24 cellular contexts compared by ENCODE assay signal in genomic region chr5:16521561-16522090, GRCh38. TPM values are rescaled to one million over a fixed set of nuclear protein-coding genes. Genes with fewer than 3 reads are reported as not detected.
DNase-seq lines count a peak whose midpoint lies in the region; ATAC-seq and TF ChIP-seq lines count a peak whose summit lies in the region.
"Had no signal": no experiment of that assay in that cellular context is flagged by ENCODE, and none has a peak within 500 bp of the region (broad histone marks: within the 10 kb centered on the region; RNA-seq: fewer than 3 reads in every experiment).

No MANE protein-coding gene starts in this region.

- WGBS in heart left ventricle, 4 donors = 67 to 71% (median 67%) methylated on average over 6 of the region's 6 CpGs
- WGBS in body of pancreas, 2 donors = 6 to 15% methylated on average over 6 of the region's 6 CpGs
- 48 to 52% methylated on average over 2 to 6 of the region's 6 CpGs for WGBS in transverse colon (ENCODE audit: low coverage in 1 of 2), 2 donors

- no peak for TF ChIP-seq CTCF in heart left ventricle (IDR thresholded peaks at IDR 0.05)
- TF ChIP-seq CTCF in body of pancreas (IDR thresholded peaks at IDR 0.05) = peak in 2 of 7 experiments; percentile 1 to 13
- no peak for TF ChIP-seq CTCF in left lung (IDR thresholded peaks at IDR 0.05)
- no peak for TF ChIP-seq CTCF in transverse colon (IDR thresholded peaks at IDR 0.05)

- TF ChIP-seq POLR2A in heart left ventricle (IDR thresholded peaks at IDR 0.05) (no peak), body of pancreas (IDR thresholded peaks at IDR 0.05) (peak; percentile 44 to 83 (median 81)), transverse colon (IDR thresholded peaks at IDR 0.05) (peak; percentile 24)

- TF ChIP-seq EP300 in transverse colon (IDR thresholded peaks at IDR 0.05; ENCODE audit: low read depth) = peak; percentile 58

- no peaks in the 10 kb centered on the region for H3K36me3 ChIP-seq in heart left ventricle
- no peaks in the 10 kb centered on the region for H3K36me3 ChIP-seq in body of pancreas (replicated peaks in 1 of 2; ENCODE audit: insufficient read depth in 1 of 2, low read depth in 2 of 2)
- H3K36me3 ChIP-seq in left lung = no peaks in the 10 kb centered on the region
- no peaks in the 10 kb centered on the region for H3K36me3 ChIP-seq in transverse colon
- H3K36me3 ChIP-seq: breast epithelium, gastroesophageal sphincter, HAP-1 had no signal

- peaks cover 0 to 35% (median 7%) of the 10 kb centered on the region in 12 donors for H3K4me1 ChIP-seq in heart left ventricle
- peaks cover 34% of the 10 kb centered on the region for H3K4me1 ChIP-seq in body of pancreas
- H3K4me1 ChIP-seq in left lung = no peaks in the 10 kb centered on the region
- peaks cover 8 to 33% (median 20%) of the 10 kb centered on the region in 4 donors for H3K4me1 ChIP-seq in transverse colon
- H3K4me1 ChIP-seq: breast epithelium, HAP-1 had no signal

- ATAC-seq in heart left ventricle (peak; percentile 36 to 69 (median 64)), body of pancreas (peak; percentile 91), left lung (peak; percentile 64), GM21723 (IDR thresholded peaks at IDR 0.05; ENCODE audit: unreplicated experiment) (no peak), GM19452 (IDR thresholded peaks at IDR 0.05; ENCODE audit: unreplicated experiment) (no peak)
- ATAC-seq: activated CD4-positive, CD25-positive, alpha-beta regulatory T cell treated with anti-CD3 and anti-CD28 coated beads, Interleukin-2, amount 50 U/mL, for 24 hours; gastroesophageal sphincter; natural killer cell; PC-3 had no signal

- H3K4me3 ChIP-seq in heart left ventricle = no peak overlapping the region
- H3K4me3 ChIP-seq in body of pancreas = no peak overlapping the region
- H3K4me3 ChIP-seq in left lung = no peak overlapping the region
- H3K4me3 ChIP-seq in transverse colon = peak overlapping the region in 2 of 4 donors; percentile 4 to 23
- H3K4me3 ChIP-seq: breast epithelium, gastroesophageal sphincter, HAP-1, lung had no signal

- no peaks in the 10 kb centered on the region for H3K9me3 ChIP-seq in heart left ventricle
- H3K9me3 ChIP-seq in body of pancreas = no peaks in the 10 kb centered on the region
- H3K9me3 ChIP-seq in left lung = no peaks in the 10 kb centered on the region
- no peaks in the 10 kb centered on the region for H3K9me3 ChIP-seq in transverse colon
- H3K9me3 ChIP-seq: breast epithelium, gastroesophageal sphincter, HAP-1 had no signal

- in situ Hi-C loops in transverse colon (cut with MboI; ENCODE audit: low pct_ligation_motif_present in 1 of 4, low pct_unique_long_range_greater_than_20kb in 1 of 4, low sequenced_read_pairs in 3 of 4) = no loop called here

- intact Hi-C loops in heart left ventricle (cut with DNase I) = no loop called here
- intact Hi-C loops in cardiac septum (cut with DNase I) = no loop called here
- intact Hi-C loops in body of pancreas (cut with DNase I) = no loop called here
- intact Hi-C loops in left lung (cut with DNase I) = no loop called here
- intact Hi-C loops in transverse colon (cut with DNase I; ENCODE audit: low total_unique reads) = no loop called here

- H3K27ac ChIP-seq in heart left ventricle = peak overlapping the region in 7 of 12 donors; percentile 5 to 53 (median 15)
- H3K27ac ChIP-seq in body of pancreas = peak overlapping the region; percentile 94 to 97 (median 95)
- no peak overlapping the region for H3K27ac ChIP-seq in left lung
- H3K27ac ChIP-seq in transverse colon = peak overlapping the region; percentile 86 to 91 (median 90)
- H3K27ac ChIP-seq: breast epithelium, gastroesophageal sphincter had no signal

- H3K27me3 ChIP-seq in heart left ventricle (no peaks in the 10 kb centered on the region), body of pancreas (no peaks in the 10 kb centered on the region), left lung (no peaks in the 10 kb centered on the region), transverse colon (no peaks in the 10 kb centered on the region)
- H3K27me3 ChIP-seq: breast epithelium, gastroesophageal sphincter had no signal

- DNase-seq in heart left ventricle (no peak), cardiac septum (ENCODE audit: low spot score) (no peak), body of pancreas (peak; percentile 51 to 74 (median 66)), left lung (no peak), transverse colon (no peak)
- no peak for DNase-seq in activated CD4-positive, CD25-positive, alpha-beta regulatory T cell treated with anti-CD3 and anti-CD28 coated beads, Interleukin-2, amount 50 U/mL, for 72 hours
- DNase-seq: CD4-positive, CD25-positive, alpha-beta regulatory T cell; DMS79; erythroblast; natural killer cell; NCI-H1436; NCI-H2171 treated with DMSO at 0.1 percent for 48 hours; NCI-H69; PC-3; posterior cingulate gyrus; stimulated activated CD4-positive, alpha-beta T cell treated with anti-CD3 and anti-CD28 coated beads, Interleukin-12 subunit alpha, Interleukin-12 subunit beta, amount 100 ng/mL, for 4 hours; T-helper 9 cell had no signal

RNA-seq across cellular contexts. Expression of gene ZNF622, which starts 56.0 kb away (rescaled TPM):
- total RNA-seq in heart left ventricle (10 to 100 TPM; 43.7 to 97.3 (median 58.4) TPM), cardiac septum (49.0 TPM), body of pancreas (10 to 100 TPM; 28.0 to 45.1 TPM), left lung (10 to 100 TPM; 24.2 to 29.5 TPM), transverse colon (100 to 1,000 TPM in 1 of 4 donors, 10 to 100 TPM in 3; 21.3 to 137 (median 48.2) TPM)
- polyA plus RNA-seq in heart left ventricle = 100 to 1,000 TPM in 1 of 2 donors, 10 to 100 TPM in 1; 48.9 to 171 TPM

Comparison
In these comparisons a context has a peak if more than half of its experiments do, and no peak if none do; other contexts are left out.
1. ATAC-seq: peak in heart left ventricle (4 of 4), body of pancreas (single experiment) and left lung (single experiment); none in GM21723 (single experiment) and GM19452 (single experiment).
2. DNase-seq: peak in body of pancreas (4 of 4); none in heart left ventricle (0 of 5), cardiac septum (single experiment), left lung (0 of 2), transverse colon (single experiment) and activated CD4-positive, CD25-positive, alpha-beta regulatory T cell treated with anti-CD3 and anti-CD28 coated beads, Interleukin-2, amount 50 U/mL, for 72 hours (single experiment).
3. H3K27ac ChIP-seq: peak in heart left ventricle (7 of 12), body of pancreas (4 of 4) and transverse colon (4 of 4); none in left lung (0 of 2).
4. POLR2A ChIP-seq: peak in body of pancreas (3 of 3) and transverse colon (single experiment); none in heart left ventricle (0 of 2).